Comparison of ENCODE assay signal across 29 cellular contexts in genomic region chr19:10207026-10207425, GRCh38. TPM values are rescaled to one million over a fixed set of nuclear protein-coding genes. Genes with fewer than 3 reads are reported as not detected.
DNase-seq lines count a peak whose midpoint lies in the region; ATAC-seq, FAIRE-seq and TF ChIP-seq lines count a peak whose summit lies in the region.
"Had no signal": no experiment of that assay in that cellular context is flagged by ENCODE, and none has a peak within 500 bp of the region (broad histone marks: within the 10 kb centered on the region; RNA-seq: fewer than 3 reads in every experiment).

No MANE protein-coding gene starts in this region.

- CTCF ChIA-PET in IMR-90 (lab: Yijun Ruan, JAX): no interaction called here
- CTCF ChIA-PET in GM12878 (lab: Yijun Ruan, JAX): interaction anchor here (1.0 to 2.6 kb wide), 2 partner anchors 8 to 15 kb away, joined by 3 to 6 read pairs; no protein-coding TSS in a partner anchor

- no peak overlapping the region for H3K4ac ChIP-seq in IMR-90 (ENCODE audit: low read depth, low read length)

- dilution Hi-C loops in IMR-90 (cut with HindIII; ENCODE audit: low sequenced_read_pairs, unreplicated experiment): no loop called here

- DNase-seq in Right ventricle myocardium inferior (ENCODE audit: missing footprints): peak; percentile 26
- DNase-seq in right atrium auricular region (ENCODE audit: low spot score): no peak
- DNase-seq in IMR-90: no peak
- no peak for DNase-seq in GM12878 (ENCODE audit: low read depth, low spot score)
- DNase-seq in smooth muscle cell (lab: John Stamatoyannopoulos, UW; ENCODE audit: unreplicated experiment): no peak
- no peak for DNase-seq in DMS79 treated with DMSO at 0.1 percent for 48 hours (lab: John Stamatoyannopoulos, UW)
- no peak for DNase-seq in COR-L47 (lab: John Stamatoyannopoulos, UW)
- DNase-seq: activated CD4-positive, alpha-beta T cell treated with anti-CD3 and anti-CD28 coated beads, Interleukin-2, amount 50 U/mL, for 48 hours; activated CD4-positive, CD25-positive, alpha-beta regulatory T cell; activated naive CD4-positive, alpha-beta T cell treated with Interleukin-2 at 50 U/mL for 16 hours; cortex of kidney; foreskin melanocyte; GOT3; Kasumi-1; kidney glomerular epithelial cell; lower lobe of right lung; NCI-H1048; NCI-H1694; NCI-H2171; NCI-H524 treated with DMSO at 0.1 percent for 48 hours; pancreas; stimulated activated CD4-positive, alpha-beta T cell treated with anti-CD3 and anti-CD28 coated beads, Interleukin-4, amount 100 ng/mL, for 4 hours; stimulated activated naive CD4-positive, alpha-beta T cell; T-helper 1 cell had no signal

- H3K79me2 ChIP-seq in GM12878 (ENCODE audit: control insufficient read depth, insufficient read depth, low read length): no peaks in the 10 kb centered on the region
- H3K79me2 ChIP-seq in smooth muscle cell (ENCODE audit: low read depth): no peaks in the 10 kb centered on the region

- no peak for TF ChIP-seq CTCF in right atrium auricular region (IDR thresholded peaks at IDR 0.05)
- no peak for TF ChIP-seq CTCF in IMR-90 (conservative IDR thresholded peaks at IDR 0.05; ENCODE audit: low read depth, low read length)
- TF ChIP-seq CTCF in GM12878 (IDR thresholded peaks at IDR 0.05 in 2 of 3, conservative IDR thresholded peaks at IDR 0.05 in 1 of 3; ENCODE audit: control insufficient read depth in 2 of 3, extremely low read depth in 1 of 3, insufficient read depth in 1 of 3, low read depth in 3 of 3, low read length in 3 of 3): no peak
- TF ChIP-seq CTCF in smooth muscle cell (IDR thresholded peaks at IDR 0.05; ENCODE audit: borderline replicate concordance, insufficient read depth, poor library complexity, severe bottlenecking): no peak

- intact Hi-C loops in Right ventricle myocardium inferior (cut with DNase I): no loop called here
- intact Hi-C loops in IMR-90 (cut with micrococcal nuclease): no loop called here
- intact Hi-C loops in GM12878 (cut with micrococcal nuclease; ENCODE audit: unreplicated experiment): no loop called here

- no peak overlapping the region for H3K4me2 ChIP-seq in IMR-90 (ENCODE audit: low read depth, low read length)
- H3K4me2 ChIP-seq in GM12878 (ENCODE audit: control insufficient read depth, insufficient read depth): no peak overlapping the region
- H3K4me2 ChIP-seq in smooth muscle cell: no peak overlapping the region

- H2BK5ac ChIP-seq in IMR-90 (ENCODE audit: low read depth, low read length, poor library complexity, severe bottlenecking): no peak overlapping the region

- H4K20me1 ChIP-seq in IMR-90 (ENCODE audit: insufficient read depth, low read length) (no peaks in the 10 kb centered on the region), GM12878 (ENCODE audit: control insufficient read depth, insufficient read depth) (no peaks in the 10 kb centered on the region), smooth muscle cell (ENCODE audit: low read depth) (no peaks in the 10 kb centered on the region)

- H3F3A ChIP-seq in smooth muscle cell (ENCODE audit: low read depth): no peaks in the 10 kb centered on the region

- no peak for ATAC-seq in Right ventricle myocardium inferior
- ATAC-seq in IMR-90 (ENCODE audit: low read depth): no peak
- no peak for ATAC-seq in GM12878
- ATAC-seq in GM18909 (IDR thresholded peaks at IDR 0.05; ENCODE audit: poor library complexity, unreplicated experiment): no peak
- ATAC-seq: pancreas, sciatic nerve had no signal

- H3K27ac ChIP-seq in right atrium auricular region: no peak overlapping the region
- no peak overlapping the region for H3K27ac ChIP-seq in IMR-90 (ENCODE audit: insufficient read depth, low read length)
- H3K27ac ChIP-seq in GM12878 (ENCODE audit: control insufficient read depth, insufficient read depth): no peak overlapping the region
- peak overlapping the region; percentile 63 for H3K27ac ChIP-seq in smooth muscle cell (ENCODE audit: low read depth)
- H3K27ac ChIP-seq: esophagus muscularis mucosa, pancreas, SJSA1, suprapubic skin had no signal

- H2AK9ac ChIP-seq in IMR-90 (replicated peaks; ENCODE audit: low read depth, low read length, poor library complexity): no peak overlapping the region

- no peak overlapping the region for H3K56ac ChIP-seq in IMR-90 (ENCODE audit: extremely low read depth, insufficient read depth, low read length)

- H3K36me3 ChIP-seq in right atrium auricular region: no peaks in the 10 kb centered on the region
- H3K36me3 ChIP-seq in IMR-90 (ENCODE audit: control insufficient read depth, insufficient read depth, low read length): no peaks in the 10 kb centered on the region
- H3K36me3 ChIP-seq in GM12878 (ENCODE audit: control insufficient read depth in 2 of 2, insufficient read depth in 2 of 2, low read length in 1 of 2): no peaks in the 10 kb centered on the region
- no peaks in the 10 kb centered on the region for H3K36me3 ChIP-seq in smooth muscle cell (ENCODE audit: low read depth)
- H3K36me3 ChIP-seq: esophagus muscularis mucosa, lower lobe of right lung, pancreas, SJSA1, suprapubic skin had no signal

- H4K5ac ChIP-seq in IMR-90 (ENCODE audit: low read depth, low read length): no peak overlapping the region; the same call in 1 of the 2 replicates

- no peak overlapping the region; the same call in 1 of the 2 replicates for H2BK120ac ChIP-seq in IMR-90 (ENCODE audit: low read depth, low read length)

- BruUV-seq in IMR-90 (replicated peaks; lab: Mats Ljungman, UMichigan) (no TSS peak), GM12878 (replicated peaks; lab: Mats Ljungman, UMichigan) (no TSS peak)

- H3K9me3 ChIP-seq in right atrium auricular region (peaks cover 0 to 5% of the 10 kb centered on the region in 2 donors), IMR-90 (ENCODE audit: control insufficient read depth, insufficient read depth, low read length) (peaks cover 4% of the 10 kb centered on the region; the same call in 1 of the 2 replicates), GM12878 (replicated peaks; ENCODE audit: control insufficient read depth, insufficient read depth, low read length) (peaks cover 3% of the 10 kb centered on the region; the same call in 1 of the 3 replicates), smooth muscle cell (replicated peaks; ENCODE audit: low read depth) (no peaks in the 10 kb centered on the region)
- H3K9me3 ChIP-seq: esophagus muscularis mucosa, lower lobe of right lung, pancreas, SJSA1 had no signal

- no peak overlapping the region for H3K23ac ChIP-seq in IMR-90 (ENCODE audit: low read depth, low read length)

- SMC1A ChIA-PET in GM12878 (lab: Charles Lee; ENCODE audit: uncharacterized antibody, unreplicated experiment): interaction anchor here (0.9 kb wide), 1 partner anchor 10 kb away, joined by 3 read pairs; no protein-coding TSS in a partner anchor

- TF ChIP-seq EP300 in GM12878 (IDR thresholded peaks at IDR 0.05; ENCODE audit: borderline replicate concordance in 1 of 2, control insufficient read depth in 1 of 2, low read depth in 2 of 2, low read length in 2 of 2): no peak

- H3K4me3 ChIP-seq in right atrium auricular region: no peak overlapping the region
- H3K4me3 ChIP-seq in IMR-90 (ENCODE audit: insufficient read depth, low read depth, low read length): no peak overlapping the region
- H3K4me3 ChIP-seq in GM12878: no peak overlapping the region
- H3K4me3 ChIP-seq in smooth muscle cell: no peak overlapping the region
- H3K4me3 ChIP-seq: esophagus muscularis mucosa, lower lobe of right lung, pancreas, SJSA1, suprapubic skin had no signal

- H3K9ac ChIP-seq in IMR-90 (ENCODE audit: low read depth, low read length) (no peak overlapping the region), GM12878 (ENCODE audit: control insufficient read depth, insufficient read depth, low read length) (no peak overlapping the region), smooth muscle cell (ENCODE audit: low read depth) (no peak overlapping the region)

- H2BK20ac ChIP-seq in IMR-90 (ENCODE audit: low read depth, low read length): no peak overlapping the region

- H3K18ac ChIP-seq in IMR-90 (ENCODE audit: low read depth, low read length): no peak overlapping the region

- RAD21 ChIA-PET in GM12878 (lab: Charles Lee; ENCODE audit: unreplicated experiment): no interaction called here

- FAIRE-seq in GM12878 (lab: Jason Lieb, UNC): no peak
- FAIRE-seq: pancreas had no signal

- POLR2A ChIA-PET in IMR-90 (lab: Charles Lee; ENCODE audit: unreplicated experiment) (no interaction called here), GM12878 (lab: Charles Lee) (interaction anchor here (0.7 kb wide), 1 partner anchor 204 kb away, joined by 7 read pairs; no protein-coding TSS in a partner anchor)

- H3K14ac ChIP-seq in IMR-90 (replicated peaks; ENCODE audit: low read depth, low read length): no peak overlapping the region

- in situ Hi-C loops in IMR-90 (cut with MboI; ENCODE audit: low sequenced_read_pairs): no loop called here
- in situ Hi-C loops in GM12878 (cut with MboI): no loop called here

- no peaks in the 10 kb centered on the region for H3K27me3 ChIP-seq in right atrium auricular region
- H3K27me3 ChIP-seq in IMR-90 (ENCODE audit: control insufficient read depth, insufficient read depth, low read length): no peaks in the 10 kb centered on the region
- H3K27me3 ChIP-seq in GM12878 (replicated peaks in 1 of 2; ENCODE audit: control insufficient read depth in 2 of 2, insufficient read depth in 2 of 2, low read length in 1 of 2): no peaks in the 10 kb centered on the region
- no peaks in the 10 kb centered on the region for H3K27me3 ChIP-seq in smooth muscle cell (ENCODE audit: low read depth)
- H3K27me3 ChIP-seq: esophagus muscularis mucosa, pancreas, SJSA1, suprapubic skin had no signal

- WGBS in IMR-90 (ENCODE audit: extremely low coverage in 2 of 2, insufficient read length in 1 of 2), 2 experiments: no CpG with 5 or more reads among the region's 1 CpG
- 92% methylated on average over 1 of the region's 1 CpG for WGBS in GM12878 (ENCODE audit: insufficient coverage, insufficient replicate concordance, low lambda C conversion rate, missing lambda C conversion rate)
- 96% methylated on average over 1 of the region's 1 CpG for WGBS in smooth muscle cell (ENCODE audit: low lambda C conversion rate)

- no peak overlapping the region for H4K91ac ChIP-seq in IMR-90 (ENCODE audit: insufficient read depth, low read depth, low read length)

- H3K4me1 ChIP-seq in right atrium auricular region: no peaks in the 10 kb centered on the region
- H3K4me1 ChIP-seq in IMR-90 (ENCODE audit: control insufficient read depth, insufficient read depth, low read length): peaks cover 7% of the 10 kb centered on the region
- H3K4me1 ChIP-seq in GM12878 (ENCODE audit: control insufficient read depth, insufficient read depth, low read length): peaks cover 12% of the 10 kb centered on the region
- H3K4me1 ChIP-seq in smooth muscle cell (ENCODE audit: low read depth): no peaks in the 10 kb centered on the region
- H3K4me1 ChIP-seq: esophagus muscularis mucosa, pancreas, suprapubic skin had no signal

- H2AFZ ChIP-seq in IMR-90 (replicated peaks; ENCODE audit: low read length, poor library complexity) (no peak overlapping the region), GM12878 (ENCODE audit: control insufficient read depth, low read depth, low read length) (no peak overlapping the region), smooth muscle cell (ENCODE audit: low read depth) (no peak overlapping the region)

- no peaks in the 10 kb centered on the region for H3K9me1 ChIP-seq in IMR-90 (ENCODE audit: insufficient read depth, low read length)

- H3K79me1 ChIP-seq in IMR-90 (ENCODE audit: low read depth in 1 of 2, low read length in 2 of 2): no peaks in the 10 kb centered on the region

- TF ChIP-seq RAD21 in IMR-90 (IDR thresholded peaks at IDR 0.05; ENCODE audit: low read length) (no peak), GM12878 (IDR thresholded peaks at IDR 0.05; ENCODE audit: insufficient read depth, low read depth, low read length) (no peak)

- H2BK15ac ChIP-seq in IMR-90 (ENCODE audit: low read depth, low read length): no peak overlapping the region

- H4K8ac ChIP-seq in IMR-90 (ENCODE audit: low read depth in 2 of 2, low read length in 2 of 2): no peak overlapping the region

- 0 out of 2 replicates have a peak overlapping the region, but pooled peaks have one; percentile 8 for H2AK5ac ChIP-seq in IMR-90 (ENCODE audit: low read depth, low read length)

- TF ChIP-seq POLR2A in IMR-90 (IDR thresholded peaks at IDR 0.05; ENCODE audit: low read depth, low read length) (no peak), GM12878 (IDR thresholded peaks at IDR 0.05; ENCODE audit: low read depth, low read length) (no peak)

RNA-seq across cellular contexts. Expression of gene DNMT1, which starts 12.3 kb away (rescaled TPM):
- 26.0 TPM for total RNA-seq in Right ventricle myocardium inferior
- total RNA-seq in right atrium auricular region: 10 to 100 TPM; 17.2 to 27.7 TPM
- total RNA-seq in IMR-90 (2012; rRNA removed): 26.2 and 40.3 TPM in 2 replicates
- 83.6 and 88.1 TPM in 2 replicates for polyA plus RNA-seq in IMR-90 (2012; rRNA removed)
- 36.6 and 47.1 TPM in 2 replicates for polyA plus RNA-seq in IMR-90 (2012; cell fraction: cytosol; rRNA removed)
- 214 and 325 TPM in 2 replicates for polyA plus RNA-seq in IMR-90 (2012; cell fraction: nucleus; rRNA removed; ENCODE audit: low replicate concordance)
- 263 and 295 TPM in 2 replicates for total RNA-seq in GM12878 (2013; cell fraction: nucleolus; rRNA removed)
- total RNA-seq in GM12878 (2014; rRNA removed): 87.7 and 114 TPM in 2 replicates
- 67.2 and 70.0 TPM in 2 replicates for total RNA-seq in GM12878 (2014; rRNA removed; fragmentation: Illumina TruSeq; extraction: Trizol)
- total RNA-seq in GM12878 (2021): 221 and 238 TPM in 2 replicates
- polyA plus RNA-seq in GM12878 (2011; ENCODE audit: low read depth): 71.5 TPM
- polyA plus RNA-seq in GM12878 (2011; rRNA removed): 100 and 130 TPM in 2 replicates
- polyA plus RNA-seq in GM12878 (2011; cell fraction: cytosol; rRNA removed): 75.3 and 81.4 TPM in 2 replicates
- polyA plus RNA-seq in GM12878 (2011; cell fraction: nucleus; rRNA removed): 356 and 514 TPM in 2 replicates
- polyA plus RNA-seq in GM12878 (2012): 113 and 151 TPM in 2 replicates
- 132 and 137 TPM in 2 replicates for polyA plus RNA-seq in GM12878 (2014; fragmentation: Illumina TruSeq; extraction: Trizol)
- polyA plus RNA-seq in GM12878 (2014; fragmentation: Nextera tagmentation; extraction: Ambion mirVana): 100 to 1,000 TPM; 128 to 149 TPM
- 107 and 126 TPM in 2 replicates for polyA plus RNA-seq in GM12878 (2014; rRNA removed)
- polyA plus RNA-seq in GM12878 (2016; fragmentation: Nextera tagmentation; extraction: Ambion mirVana): 100 to 1,000 TPM; 280 to 290 TPM
- 105 and 125 TPM in 2 replicates for polyA minus RNA-seq in GM12878 (2011; rRNA and poly(A)+ RNA removed)
- polyA minus RNA-seq in GM12878 (2011; cell fraction: cytosol; rRNA and poly(A)+ RNA removed): 67.9 and 73.8 TPM in 2 replicates
- polyA minus RNA-seq in GM12878 (2011; cell fraction: nucleus; rRNA and poly(A)+ RNA removed): 91.4 and 160 TPM in 2 replicates
- 37.6 and 39.5 TPM in 2 replicates for total RNA-seq in smooth muscle cell
- 56.7 and 78.4 TPM in 2 replicates for polyA plus RNA-seq in smooth muscle cell

RNA-seq across cellular contexts. Expression of gene S1PR2, which starts 24.1 kb away (rescaled TPM):
- total RNA-seq in Right ventricle myocardium inferior (8.4 TPM), right atrium auricular region (10 to 100 TPM in 1 of 2 donors, 1 to 10 TPM in 1; 4.3 to 14.7 TPM), IMR-90 (2012; rRNA removed) (14.0 and 16.7 TPM in 2 replicates), GM12878 (2014; rRNA removed) (13.0 and 13.3 TPM in 2 replicates), GM12878 (2014; rRNA removed; fragmentation: Illumina TruSeq; extraction: Trizol) (9.3 and 9.8 TPM in 2 replicates), GM12878 (2021) (19.1 and 19.6 TPM in 2 replicates), smooth muscle cell (6.4 and 9.8 TPM in 2 replicates)
- polyA plus RNA-seq in IMR-90 (2012; rRNA removed) (15.0 and 16.1 TPM in 2 replicates), GM12878 (2011; rRNA removed) (14.4 and 26.8 TPM in 2 replicates), GM12878 (2014; fragmentation: Illumina TruSeq; extraction: Trizol) (6.3 and 7.1 TPM in 2 replicates), GM12878 (2014; fragmentation: Nextera tagmentation; extraction: Ambion mirVana) (1 to 10 TPM; 4.9 to 9.6 TPM), GM12878 (2014; rRNA removed) (9.9 and 10.9 TPM in 2 replicates), GM12878 (2016; fragmentation: Nextera tagmentation; extraction: Ambion mirVana) (10 to 100 TPM; 18.6 to 20.6 TPM), smooth muscle cell (6.5 and 7.4 TPM in 2 replicates)
- 9.2 and 22.6 TPM in 2 replicates for polyA plus RNA-seq in IMR-90 (2012; cell fraction: cytosol; rRNA removed)
- 14.1 and 14.9 TPM in 2 replicates for polyA plus RNA-seq in IMR-90 (2012; cell fraction: nucleus; rRNA removed; ENCODE audit: low replicate concordance)
- total RNA-seq in GM12878 (2013; cell fraction: nucleolus; rRNA removed): 47.7 and 53.8 TPM in 2 replicates
- polyA plus RNA-seq in GM12878 (2011; ENCODE audit: low read depth): 8.8 TPM
- polyA plus RNA-seq in GM12878 (2011; cell fraction: cytosol; rRNA removed): 39.3 and 44.0 TPM in 2 replicates
- 20.3 and 21.5 TPM in 2 replicates for polyA plus RNA-seq in GM12878 (2011; cell fraction: nucleus; rRNA removed)
- polyA plus RNA-seq in GM12878 (2012): 12.5 and 18.2 TPM in 2 replicates
- polyA minus RNA-seq in GM12878 (2011; rRNA and poly(A)+ RNA removed): 79.8 and 118 TPM in 2 replicates
- 38.6 and 43.2 TPM in 2 replicates for polyA minus RNA-seq in GM12878 (2011; cell fraction: cytosol; rRNA and poly(A)+ RNA removed)
- polyA minus RNA-seq in GM12878 (2011; cell fraction: nucleus; rRNA and poly(A)+ RNA removed): 11.7 and 20.7 TPM in 2 replicates

RNA-seq across cellular contexts. Expression of gene MRPL4, which starts 45.0 kb away (rescaled TPM):
- total RNA-seq in Right ventricle myocardium inferior (70.1 TPM), right atrium auricular region (10 to 100 TPM; 75.9 to 86.3 TPM), IMR-90 (2012; rRNA removed) (32.8 and 36.4 TPM in 2 replicates), GM12878 (2014; rRNA removed) (196 and 221 TPM in 2 replicates), GM12878 (2014; rRNA removed; fragmentation: Illumina TruSeq; extraction: Trizol) (36.4 and 44.4 TPM in 2 replicates), GM12878 (2021) (162 and 169 TPM in 2 replicates), smooth muscle cell (36.4 and 47.8 TPM in 2 replicates)
- polyA plus RNA-seq in IMR-90 (2012; rRNA removed) (108 and 123 TPM in 2 replicates), GM12878 (2011; rRNA removed) (16.6 and 56.2 TPM in 2 replicates), GM12878 (2014; fragmentation: Illumina TruSeq; extraction: Trizol) (9.5 and 44.4 TPM in 2 replicates), GM12878 (2014; fragmentation: Nextera tagmentation; extraction: Ambion mirVana) (1 to 10 TPM in 1 of 2 experiments, under 1 TPM in 1; 0.79 to 5.8 TPM), GM12878 (2014; rRNA removed) (174 and 217 TPM in 2 replicates), GM12878 (2016; fragmentation: Nextera tagmentation; extraction: Ambion mirVana) (100 to 1,000 TPM; 183 to 186 TPM), smooth muscle cell (63.5 and 72.1 TPM in 2 replicates)
- 136 and 153 TPM in 2 replicates for polyA plus RNA-seq in IMR-90 (2012; cell fraction: cytosol; rRNA removed)
- polyA plus RNA-seq in IMR-90 (2012; cell fraction: nucleus; rRNA removed; ENCODE audit: low replicate concordance): 66.4 and 160 TPM in 2 replicates
- total RNA-seq in GM12878 (2013; cell fraction: nucleolus; rRNA removed): 37.1 and 41.1 TPM in 2 replicates
- polyA plus RNA-seq in GM12878 (2011; ENCODE audit: low read depth): 22.8 TPM
- polyA plus RNA-seq in GM12878 (2011; cell fraction: cytosol; rRNA removed): 127 and 134 TPM in 2 replicates
- polyA plus RNA-seq in GM12878 (2011; cell fraction: nucleus; rRNA removed): 148 and 198 TPM in 2 replicates
- polyA plus RNA-seq in GM12878 (2012): 88.5 and 90.8 TPM in 2 replicates
- polyA minus RNA-seq in GM12878 (2011; rRNA and poly(A)+ RNA removed): 19.6 and 29.7 TPM in 2 replicates
- polyA minus RNA-seq in GM12878 (2011; cell fraction: cytosol; rRNA and poly(A)+ RNA removed): 24.2 and 28.3 TPM in 2 replicates
- polyA minus RNA-seq in GM12878 (2011; cell fraction: nucleus; rRNA and poly(A)+ RNA removed): 20.2 and 32.4 TPM in 2 replicates
